ENCODE assay signal across 2 cellular contexts in the genomic region with DNA sequence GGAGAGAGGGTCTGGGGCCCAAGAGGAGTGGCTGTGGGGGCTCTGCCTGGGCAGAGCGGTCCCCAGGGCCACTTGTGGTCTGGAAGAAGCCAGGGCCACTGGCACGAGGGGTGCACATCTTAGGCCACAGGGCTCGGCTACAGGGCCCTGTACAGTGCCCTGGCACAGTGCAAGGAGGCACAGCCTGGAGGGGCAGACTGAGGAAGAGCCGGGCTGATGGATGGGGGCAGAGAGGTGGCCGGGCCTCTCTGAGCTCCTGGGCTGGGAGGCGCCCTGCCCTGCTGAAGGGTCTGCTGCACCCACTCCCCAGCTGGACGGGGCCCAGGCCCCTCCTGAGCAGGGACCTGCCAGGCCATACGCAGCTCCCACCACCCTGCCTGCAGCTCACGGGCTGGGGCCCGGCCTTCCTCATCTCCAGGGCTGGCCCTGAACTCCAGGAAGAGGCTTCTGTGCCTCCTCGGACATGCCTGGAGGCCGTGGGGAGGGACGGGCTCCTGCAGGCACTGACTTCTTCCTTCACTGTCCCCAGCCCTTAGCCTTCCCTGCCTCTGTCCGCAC.
TF ChIP-seq lines count a peak whose summit lies in the region.

No MANE protein-coding gene starts in this region.

TF ChIP-seq in A549, 52 proteins besides CTCF, POLR2A, EP300 and RAD21 (continued from another document):
- TF ChIP-seq HOXB13 (CRISPR knock-in tag; IDR thresholded peaks at IDR 0.05; ENCODE audit: low read depth) = no peak
- no peak for TF ChIP-seq CEBPB (IDR thresholded peaks at IDR 0.05)
- no peak for TF ChIP-seq CBX8 (IDR thresholded peaks at IDR 0.05)
TF ChIP-seq in A549: peak in this region for 0.

TF ChIP-seq in GM12878, 131 proteins besides CTCF, POLR2A, EP300 and RAD21 (continued from another document):
- no peak for TF ChIP-seq ZBED1 (IDR thresholded peaks at IDR 0.05; ENCODE audit: borderline replicate concordance)
- TF ChIP-seq FOXM1 (IDR thresholded peaks at IDR 0.05; ENCODE audit: low read depth, low read length) = no peak
- TF ChIP-seq, protein P1, sequence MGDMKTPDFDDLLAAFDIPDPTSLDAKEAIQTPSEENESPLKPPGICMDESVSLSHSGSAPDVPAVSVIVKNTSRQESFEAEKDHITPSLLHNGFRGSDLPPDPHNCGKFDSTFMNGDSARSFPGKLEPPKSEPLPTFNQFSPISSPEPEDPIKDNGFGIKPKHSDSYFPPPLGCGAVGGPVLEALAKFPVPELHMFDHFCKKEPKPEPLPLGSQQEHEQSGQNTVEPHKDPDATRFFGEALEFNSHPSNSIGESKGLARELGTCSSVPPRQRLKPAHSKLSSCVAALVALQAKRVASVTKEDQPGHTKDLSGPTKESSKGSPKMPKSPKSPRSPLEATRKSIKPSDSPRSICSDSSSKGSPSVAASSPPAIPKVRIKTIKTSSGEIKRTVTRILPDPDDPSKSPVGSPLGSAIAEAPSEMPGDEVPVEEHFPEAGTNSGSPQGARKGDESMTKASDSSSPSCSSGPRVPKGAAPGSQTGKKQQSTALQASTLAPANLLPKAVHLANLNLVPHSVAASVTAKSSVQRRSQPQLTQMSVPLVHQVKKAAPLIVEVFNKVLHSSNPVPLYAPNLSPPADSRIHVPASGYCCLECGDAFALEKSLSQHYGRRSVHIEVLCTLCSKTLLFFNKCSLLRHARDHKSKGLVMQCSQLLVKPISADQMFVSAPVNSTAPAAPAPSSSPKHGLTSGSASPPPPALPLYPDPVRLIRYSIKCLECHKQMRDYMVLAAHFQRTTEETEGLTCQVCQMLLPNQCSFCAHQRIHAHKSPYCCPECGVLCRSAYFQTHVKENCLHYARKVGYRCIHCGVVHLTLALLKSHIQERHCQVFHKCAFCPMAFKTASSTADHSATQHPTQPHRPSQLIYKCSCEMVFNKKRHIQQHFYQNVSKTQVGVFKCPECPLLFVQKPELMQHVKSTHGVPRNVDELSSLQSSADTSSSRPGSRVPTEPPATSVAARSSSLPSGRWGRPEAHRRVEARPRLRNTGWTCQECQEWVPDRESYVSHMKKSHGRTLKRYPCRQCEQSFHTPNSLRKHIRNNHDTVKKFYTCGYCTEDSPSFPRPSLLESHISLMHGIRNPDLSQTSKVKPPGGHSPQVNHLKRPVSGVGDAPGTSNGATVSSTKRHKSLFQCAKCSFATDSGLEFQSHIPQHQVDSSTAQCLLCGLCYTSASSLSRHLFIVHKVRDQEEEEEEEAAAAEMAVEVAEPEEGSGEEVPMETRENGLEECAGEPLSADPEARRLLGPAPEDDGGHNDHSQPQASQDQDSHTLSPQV (IDR thresholded peaks at IDR 0.05) = no peak
- TF ChIP-seq NR2C2 (IDR thresholded peaks at IDR 0.05; ENCODE audit: borderline replicate concordance, control insufficient read depth, insufficient read length, low read depth) = no peak
TF ChIP-seq in GM12878: peak in this region for 0.
